Comparison of ENCODE assay signal across 8 cellular contexts in the genomic region with DNA sequence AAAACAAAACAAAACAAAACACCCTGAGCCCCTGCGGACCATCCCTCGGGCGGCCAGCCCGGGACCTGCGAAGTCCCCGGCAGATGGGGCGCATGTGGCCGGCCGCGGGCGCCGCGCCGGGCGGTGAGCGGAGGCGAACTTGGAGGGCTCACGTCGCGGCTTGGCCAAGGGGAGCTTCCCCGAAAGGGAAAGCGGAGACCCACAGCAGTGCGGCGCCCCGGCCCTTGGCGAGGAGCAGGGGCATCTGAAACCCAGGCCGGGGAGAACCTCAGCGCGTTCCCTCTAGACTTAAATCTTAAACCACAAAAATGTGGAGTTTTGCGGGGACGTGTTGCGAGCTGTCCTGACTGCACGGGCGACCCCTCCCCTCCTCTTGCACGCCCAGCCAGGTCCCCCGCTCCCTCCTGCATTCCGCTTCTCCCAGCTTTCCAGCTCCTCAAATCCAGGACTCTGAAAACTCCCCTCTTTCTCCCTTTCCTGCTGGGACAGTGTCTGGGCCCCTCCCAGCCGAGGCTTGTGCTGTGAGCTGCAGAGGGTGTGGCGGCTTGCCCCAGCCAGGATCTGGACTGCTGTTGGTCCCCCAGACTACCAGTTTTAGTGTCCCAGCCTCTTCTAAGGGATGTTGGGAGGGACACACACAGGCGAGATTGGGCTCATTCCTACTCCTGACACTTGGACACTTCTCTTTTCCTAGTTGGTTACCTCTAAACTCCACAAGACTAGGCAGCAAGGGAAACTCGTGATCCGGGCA. TPM values are rescaled to one million over a fixed set of nuclear protein-coding genes. Genes with fewer than 3 reads are reported as not detected.
A peak's percentile ranks its signal among the peaks of the same experiment; 100 is the strongest.
DNase-seq lines count a peak whose midpoint lies in the region; ATAC-seq, FAIRE-seq and TF ChIP-seq lines count a peak whose summit lies in the region.

No MANE protein-coding gene starts in this region.

- H3K79me2 ChIP-seq in endothelial cell of umbilical vein (ENCODE audit: control insufficient read depth, insufficient read depth, low read length), result peaks cover 53% of the 10 kb centered on the region

- no peaks in the 10 kb centered on the region for H4K20me1 ChIP-seq in endothelial cell of umbilical vein (replicated peaks; ENCODE audit: control insufficient read depth, extremely low read depth, insufficient read depth, low read length)

- H3K9me3 ChIP-seq in SK-N-MC (ENCODE audit: low read depth, low read length) (no peaks in the 10 kb centered on the region), endothelial cell of umbilical vein (replicated peaks; ENCODE audit: control insufficient read depth, insufficient read depth, low read length) (no peaks in the 10 kb centered on the region), thyroid gland (no peaks in the 10 kb centered on the region)

- WGBS in thyroid gland, 2 donors, result 2% methylated on average over 41 to 42 of the region's 42 CpGs

- peak; percentile 19 to 42 for DNase-seq in NCI-H524 (lab: John Stamatoyannopoulos, UW)
- DNase-seq in NCI-H524 treated with DMSO at 0.1 percent for 48 hours (lab: John Stamatoyannopoulos, UW), result no peak
- no peak for DNase-seq in SK-N-MC (ENCODE audit: low read depth, low spot score)
- DNase-seq in endothelial cell of umbilical vein (ENCODE audit: low read depth, low spot score), result peak; percentile 54
- DNase-seq in mesothelial cell of epicardium (ENCODE audit: low spot score in 2 of 2, unreplicated experiment in 2 of 2), result peak; percentile 24 to 60
- peak; percentile 63 to 68 for DNase-seq in thyroid gland

- H2AFZ ChIP-seq in endothelial cell of umbilical vein (ENCODE audit: low read depth, low read length), result peak overlapping the region; percentile 90

- H3K36me3 ChIP-seq in SK-N-MC (ENCODE audit: insufficient read depth, low read length) (no peaks in the 10 kb centered on the region), endothelial cell of umbilical vein (ENCODE audit: control insufficient read depth in 2 of 2, extremely low read depth in 1 of 2, insufficient read depth in 2 of 2, low read length in 2 of 2) (no peaks in the 10 kb centered on the region), thyroid gland (no peaks in the 10 kb centered on the region)

- no peaks in the 10 kb centered on the region for H3K27me3 Mint-ChIP-seq in mesothelial cell of epicardium (ENCODE audit: low read depth)

- no peaks in the 10 kb centered on the region for H3K27me3 ChIP-seq in endothelial cell of umbilical vein (ENCODE audit: control insufficient read depth in 2 of 2, insufficient read depth in 2 of 2, low read length in 2 of 2)
- H3K27me3 ChIP-seq in thyroid gland, result no peaks in the 10 kb centered on the region

- H3K4me3 ChIP-seq in SK-N-MC (peak overlapping the region; percentile 94), endothelial cell of umbilical vein (replicated peaks in 1 of 3; ENCODE audit: insufficient read depth in 1 of 3, low read depth in 1 of 3, low read length in 3 of 3) (peak overlapping the region; percentile 81 to 96 (median 95)), thyroid gland (replicated peaks in 1 of 3) (peak overlapping the region; percentile 43 to 84 (median 46))

- no peaks in the 10 kb centered on the region for H3K9me1 ChIP-seq in endothelial cell of umbilical vein (replicated peaks; ENCODE audit: control insufficient read depth, extremely low read depth, insufficient read depth, low read length)

- FAIRE-seq in endothelial cell of umbilical vein (lab: Jason Lieb, UNC), result peak; percentile 75

- ATAC-seq in HG02588 (IDR thresholded peaks at IDR 0.05; ENCODE audit: unreplicated experiment), result peak; percentile 36
- ATAC-seq in GM18519 (IDR thresholded peaks at IDR 0.05; ENCODE audit: low FRiP score, unreplicated experiment), result no peak

- peak; percentile 37 for TF ChIP-seq POLR2A in endothelial cell of umbilical vein (IDR thresholded peaks at IDR 0.05; ENCODE audit: low read depth, low read length)
- TF ChIP-seq POLR2A in thyroid gland (IDR thresholded peaks at IDR 0.05), result peak in 1 of 2 donors; percentile 47

- H3K4me3 Mint-ChIP-seq in mesothelial cell of epicardium, result peak overlapping the region; percentile 90

- TSS peak; percentile 40 for BruUV-seq in endothelial cell of umbilical vein (replicated peaks; lab: Mats Ljungman, UMichigan)

- peak overlapping the region; percentile 93 for H3K27ac Mint-ChIP-seq in mesothelial cell of epicardium

- dilution Hi-C loops in endothelial cell of umbilical vein (cut with MboI; ENCODE audit: extremely low pct_ligation_motif_present, low sequenced_read_pairs), result no loop called here

- no peaks in the 10 kb centered on the region for H3K9me3 Mint-ChIP-seq in mesothelial cell of epicardium

- TF ChIP-seq CTCF in endothelial cell of umbilical vein (IDR thresholded peaks at IDR 0.05; ENCODE audit: extremely low read depth in 1 of 2, insufficient read depth in 1 of 2, low read depth in 1 of 2, low read length in 2 of 2) (no peak), mesothelial cell of epicardium (IDR thresholded peaks at IDR 0.05; ENCODE audit: unreplicated experiment) (no peak), thyroid gland (IDR thresholded peaks at IDR 0.05) (no peak)

- H3K9ac ChIP-seq in SK-N-MC (ENCODE audit: insufficient read length) (peak overlapping the region; percentile 72), endothelial cell of umbilical vein (replicated peaks; ENCODE audit: extremely low read depth, insufficient read depth, low read length) (peak overlapping the region; percentile 78)

- no peaks in the 10 kb centered on the region for H3K36me3 Mint-ChIP-seq in mesothelial cell of epicardium

- peaks cover 46% of the 10 kb centered on the region for H3K4me1 Mint-ChIP-seq in mesothelial cell of epicardium

- H3K4me1 ChIP-seq in endothelial cell of umbilical vein (ENCODE audit: control insufficient read depth, extremely low read depth, insufficient read depth, low read length), result peaks cover 16% of the 10 kb centered on the region
- H3K4me1 ChIP-seq in thyroid gland, result peaks cover 19 to 28% of the 10 kb centered on the region in 2 donors

- intact Hi-C loops in endothelial cell of umbilical vein (cut with micrococcal nuclease) (loop anchor here (1.0 to 10.0 kb wide), 3 partner anchors 189 to 276 kb away; no protein-coding TSS in a partner anchor), thyroid gland (cut with DNase I) (loop anchor here (10.0 kb wide), 2 partner anchors 121 to 299 kb away; no protein-coding TSS in a partner anchor)

- POLR2A ChIA-PET in endothelial cell of umbilical vein (lab: Charles Lee), result interaction anchor here (1.0 to 2.0 kb wide), 2 partner anchors 136 to 161 kb away, joined by 3 to 5 read pairs; a partner anchor contains a TSS

- H3K27ac ChIP-seq in SK-N-MC (no peak overlapping the region), endothelial cell of umbilical vein (ENCODE audit: insufficient read depth, low read depth, low read length) (no peak overlapping the region), thyroid gland (peak overlapping the region; percentile 75 to 91 (median 90))

- CTCF ChIA-PET in endothelial cell of umbilical vein (lab: Charles Lee), result interaction anchor here (0.5 to 3.2 kb wide), 21 partner anchors 12 to 299 kb away, joined by 3 to 21 read pairs (median 3); no protein-coding TSS in a partner anchor

- peak overlapping the region; percentile 81 for H3K4me2 ChIP-seq in endothelial cell of umbilical vein (ENCODE audit: insufficient read depth, low read length)

TF ChIP-seq in endothelial cell of umbilical vein, 7 proteins besides CTCF, POLR2A, EP300 and RAD21:
- no peak for TF ChIP-seq JUN (IDR thresholded peaks at IDR 0.05; ENCODE audit: borderline replicate concordance, insufficient read depth, insufficient read length, low read depth)
- no peak for TF ChIP-seq POLR2AphosphoS5 (IDR thresholded peaks at IDR 0.05; ENCODE audit: insufficient read depth, low read depth, low read length)
- TF ChIP-seq, protein P1, sequence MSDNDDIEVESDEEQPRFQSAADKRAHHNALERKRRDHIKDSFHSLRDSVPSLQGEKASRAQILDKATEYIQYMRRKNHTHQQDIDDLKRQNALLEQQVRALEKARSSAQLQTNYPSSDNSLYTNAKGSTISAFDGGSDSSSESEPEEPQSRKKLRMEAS (IDR thresholded peaks at IDR 0.05; ENCODE audit: insufficient read depth, insufficient read length), result no peak
- no peak for TF ChIP-seq FOS (IDR thresholded peaks at IDR 0.05; ENCODE audit: borderline replicate concordance, insufficient read depth, low read length)
- TF ChIP-seq GATA2 (IDR thresholded peaks at IDR 0.05; ENCODE audit: insufficient read depth, insufficient read length, low read depth, low read length), result no peak
- no peak for TF ChIP-seq EZH2 (IDR thresholded peaks at IDR 0.05; ENCODE audit: borderline replicate concordance, low read depth, low read length, severe bottlenecking)
- no peak for TF ChIP-seq MYC (IDR thresholded peaks at IDR 0.05; ENCODE audit: low read depth, low read length)

RNA-seq across cellular contexts. Expression of a gene that starts 1.3 kb away (rescaled TPM):
- total RNA-seq in endothelial cell of umbilical vein (25.5 and 28.0 TPM in 2 replicates), mesothelial cell of epicardium (50.2 to 52.6 TPM (median 51.5 TPM) in 3 replicates), thyroid gland (10 to 100 TPM; 37.7 to 60.9 (median 52.1) TPM)
- polyA plus RNA-seq in endothelial cell of umbilical vein, result 6.3 and 8.3 TPM in 2 replicates
- 7.7 and 9.2 TPM in 2 replicates for polyA plus RNA-seq in endothelial cell of umbilical vein (2011; cell fraction: cytosol; rRNA removed)
- polyA plus RNA-seq in endothelial cell of umbilical vein (2011; cell fraction: nucleus; rRNA removed), result 35.8 and 42.3 TPM in 2 replicates
- 36.7 and 40.5 TPM in 2 replicates for polyA plus RNA-seq in endothelial cell of umbilical vein (2012)
- polyA minus RNA-seq in endothelial cell of umbilical vein, result 15.3 and 16.3 TPM in 2 replicates
- polyA minus RNA-seq in endothelial cell of umbilical vein (2011; cell fraction: cytosol; rRNA and poly(A)+ RNA removed), result 4.5 TPM
- 35.5 and 50.4 TPM in 2 replicates for polyA minus RNA-seq in endothelial cell of umbilical vein (2011; cell fraction: nucleus; rRNA and poly(A)+ RNA removed)

Comparison
In these comparisons a context has a peak if more than half of its experiments do, and no peak if none do; other contexts are left out.
1. DNase-seq: peak in NCI-H524 (2 of 2), endothelial cell of umbilical vein (single experiment), mesothelial cell of epicardium (2 of 2) and thyroid gland (2 of 2); none in NCI-H524 treated with DMSO at 0.1 percent for 48 hours (single experiment) and SK-N-MC (single experiment).
2. H3K27ac ChIP-seq: peak in thyroid gland (3 of 3); none in SK-N-MC (single experiment) and endothelial cell of umbilical vein (single experiment).
3. Peak in every context shown above with its lines, with median percentiles within 50 percentile points of each other: H3K4me3 ChIP-seq.